In the genomic region with DNA sequence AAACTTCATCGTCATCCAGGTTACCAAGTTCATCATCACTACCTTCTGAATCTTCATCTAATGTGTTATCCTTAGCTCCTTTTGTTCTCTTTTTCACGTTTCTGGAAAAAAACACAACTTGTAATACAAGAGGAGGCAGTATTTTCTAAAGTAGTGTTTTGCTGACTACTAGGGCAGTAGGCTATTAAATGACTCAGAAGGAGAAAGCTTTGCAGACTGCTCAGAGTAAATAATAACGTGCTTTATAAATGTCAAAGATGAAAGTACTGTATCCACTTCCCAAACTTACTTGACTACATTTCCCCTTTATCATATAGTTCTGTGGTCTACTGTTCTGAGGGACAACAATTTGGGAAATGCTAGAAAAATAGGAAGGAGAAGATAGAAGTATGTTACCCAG, we compare ENCODE assay signal across 1 cellular context.
TF ChIP-seq lines count a peak whose summit lies in the region.

No MANE protein-coding gene starts in this region.

TF ChIP-seq in A549, 52 proteins besides CTCF, POLR2A, EP300 and RAD21:
- no peak for TF ChIP-seq HMGXB4 (CRISPR knock-in tag; IDR thresholded peaks at IDR 0.05; ENCODE audit: borderline replicate concordance)
- TF ChIP-seq CEBPB (IDR thresholded peaks at IDR 0.05): no peak
- no peak for TF ChIP-seq NPAS2 (CRISPR knock-in tag; IDR thresholded peaks at IDR 0.05; ENCODE audit: borderline replicate concordance)
- TF ChIP-seq, protein P1, sequence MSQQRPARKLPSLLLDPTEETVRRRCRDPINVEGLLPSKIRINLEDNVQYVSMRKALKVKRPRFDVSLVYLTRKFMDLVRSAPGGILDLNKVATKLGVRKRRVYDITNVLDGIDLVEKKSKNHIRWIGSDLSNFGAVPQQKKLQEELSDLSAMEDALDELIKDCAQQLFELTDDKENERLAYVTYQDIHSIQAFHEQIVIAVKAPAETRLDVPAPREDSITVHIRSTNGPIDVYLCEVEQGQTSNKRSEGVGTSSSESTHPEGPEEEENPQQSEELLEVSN (IDR thresholded peaks at IDR 0.05; ENCODE audit: borderline replicate concordance, low read depth): no peak
- TF ChIP-seq FOSL2 (IDR thresholded peaks at IDR 0.05): no peak
- no peak for TF ChIP-seq FOSL2 (CRISPR knock-in tag; IDR thresholded peaks at IDR 0.05)
- no peak for TF ChIP-seq GATA3 (IDR thresholded peaks at IDR 0.05; ENCODE audit: borderline replicate concordance)
- TF ChIP-seq RFX5 (IDR thresholded peaks at IDR 0.05): no peak
- TF ChIP-seq ZSCAN20 (CRISPR knock-in tag; IDR thresholded peaks at IDR 0.05): no peak
